8 cellular contexts compared by ENCODE assay signal in the genomic region with DNA sequence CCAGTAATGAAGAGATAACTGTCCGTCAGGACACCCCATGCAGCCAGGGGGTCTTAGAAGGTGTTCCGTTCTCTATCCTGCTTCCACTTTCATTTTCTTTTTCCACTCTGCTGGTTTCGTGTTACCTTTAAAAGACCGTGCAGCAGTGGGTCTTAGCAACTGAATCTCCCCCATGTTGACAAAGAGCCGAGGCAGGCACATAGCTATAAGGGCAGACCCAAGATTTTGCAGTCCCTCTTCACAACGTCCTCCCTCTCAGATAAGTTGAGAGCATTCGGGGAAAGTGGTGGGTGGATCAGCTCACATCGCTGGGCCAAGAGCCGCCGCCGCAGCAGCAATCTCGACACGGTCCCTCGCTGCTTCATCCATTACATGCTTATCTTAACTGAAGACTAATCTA.
A peak's percentile ranks its signal among the peaks of the same experiment; 100 is the strongest.
DNase-seq lines count a peak whose midpoint lies in the region; ATAC-seq and TF ChIP-seq lines count a peak whose summit lies in the region.

No MANE protein-coding gene starts in this region.

- no peaks in the 10 kb centered on the region for H3K9me2 ChIP-seq in OCI-LY1 (ENCODE audit: low read depth, low read length)

- TF ChIP-seq CTCF in OCI-LY1 (IDR thresholded peaks at IDR 0.05; ENCODE audit: low read length), result no peak
- TF ChIP-seq CTCF in fibroblast of the aortic adventitia (IDR thresholded peaks at IDR 0.05; ENCODE audit: insufficient read depth, low read length), result no peak
- no peak for TF ChIP-seq CTCF in omental fat pad (IDR thresholded peaks at IDR 0.05)

- no peaks in the 10 kb centered on the region for H3K27me3 ChIP-seq in OCI-LY1 (ENCODE audit: insufficient read depth, low read length)

- H3K9ac ChIP-seq in ES-I3 (ENCODE audit: low read depth, low read length) (peak overlapping the region; percentile 25), OCI-LY1 (ENCODE audit: low read length) (no peak overlapping the region)

- peak overlapping the region; percentile 40 for H3K4me2 ChIP-seq in OCI-LY1 (ENCODE audit: low read length)

- no peaks in the 10 kb centered on the region for H3K79me2 ChIP-seq in OCI-LY1 (ENCODE audit: insufficient read depth, low read length)

- no peaks in the 10 kb centered on the region for H3F3A ChIP-seq in OCI-LY1 (ENCODE audit: insufficient read depth, low read length)

- H3K36me3 ChIP-seq in ES-I3 (ENCODE audit: insufficient read depth, low read length) (no peaks in the 10 kb centered on the region), OCI-LY1 (ENCODE audit: insufficient read depth, low read length) (no peaks in the 10 kb centered on the region)

- H2AFZ ChIP-seq in OCI-LY1 (ENCODE audit: low read length), result peak overlapping the region; percentile 64; the same call in 1 of the 2 replicates

- no peak overlapping the region for H3K27ac ChIP-seq in OCI-LY1 (ENCODE audit: low read depth, low read length, poor library complexity, severe bottlenecking)

- H3K9me3 ChIP-seq in ES-I3 (ENCODE audit: control insufficient read depth, insufficient read depth, low read length) (no peaks in the 10 kb centered on the region), OCI-LY1 (ENCODE audit: low read length) (no peaks in the 10 kb centered on the region)

- peak; percentile 71 for ATAC-seq in omental fat pad (ENCODE audit: low FRiP score)
- ATAC-seq in HG02870 (IDR thresholded peaks at IDR 0.05; ENCODE audit: unreplicated experiment), result no peak

- H3K4me3 ChIP-seq in OCI-LY1 (ENCODE audit: low read depth, low read length, poor library complexity, severe bottlenecking) (no peak overlapping the region), fibroblast of the aortic adventitia (ENCODE audit: low read depth, low read length) (peak overlapping the region; percentile 65)

- DNase-seq in fibroblast of the aortic adventitia (ENCODE audit: low read depth), result peak; percentile 48
- DNase-seq in omental fat pad (ENCODE audit: low spot score), result no peak
- no peak for DNase-seq in NCI-H524 treated with DMSO at 0.1 percent for 48 hours (lab: John Stamatoyannopoulos, UW)
- DNase-seq in pons (ENCODE audit: low spot score), result no peak
- no peak for DNase-seq in mesenteric fat pad (ENCODE audit: low spot score)

- H4K20me1 ChIP-seq in OCI-LY1 (ENCODE audit: insufficient read depth, low read length), result no peaks in the 10 kb centered on the region

- H3K4me1 ChIP-seq in ES-I3 (ENCODE audit: insufficient read depth, low read length), result peaks cover 16% of the 10 kb centered on the region
- peaks cover 27% of the 10 kb centered on the region for H3K4me1 ChIP-seq in OCI-LY1 (ENCODE audit: insufficient read depth, low read length, severe bottlenecking)
